ENCODE assay signal across 8 cellular contexts in the genomic region with DNA sequence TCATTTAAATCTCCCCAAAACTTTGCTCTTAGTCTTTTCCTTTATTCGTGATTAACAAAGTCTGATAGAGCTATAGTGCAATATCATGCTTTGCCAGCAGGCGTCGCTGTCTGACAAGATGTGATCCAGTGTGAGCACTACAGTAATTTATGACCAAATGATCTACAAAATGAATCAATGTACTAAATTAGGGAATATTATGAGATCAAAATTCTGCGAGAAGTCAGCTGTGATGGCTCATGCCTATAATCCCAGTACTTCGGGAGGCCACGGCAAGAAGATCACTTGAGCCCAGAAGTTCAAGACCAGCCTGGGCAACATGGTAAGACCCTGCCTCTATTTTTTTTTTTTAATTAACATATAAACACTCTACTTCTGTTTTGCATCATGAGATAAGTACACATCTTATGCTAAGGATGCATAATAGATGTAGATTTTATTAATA. TPM values are rescaled to one million over a fixed set of nuclear protein-coding genes. Genes with fewer than 3 reads are reported as not detected.
DNase-seq lines count a peak whose midpoint lies in the region; ATAC-seq, FAIRE-seq and TF ChIP-seq lines count a peak whose summit lies in the region.

No MANE protein-coding gene starts in this region.

- CTCF ChIA-PET in A673 (lab: Charles Lee) = interaction anchor here (0.7 to 2.2 kb wide), 6 partner anchors 10 to 272 kb away, joined by 3 to 12 read pairs (median 5); no protein-coding TSS in a partner anchor

- intact Hi-C loops in A673 (cut with micrococcal nuclease; ENCODE audit: unreplicated experiment) (loop anchor here (1.0 kb wide), 1 partner anchor 202 kb away; no protein-coding TSS in a partner anchor), heart right ventricle (cut with DNase I) (loop anchor here in 9 of 10 donors (1.0 to 10.0 kb wide), 9 partner anchors 163 to 288 kb away; no protein-coding TSS in a partner anchor)

- 41 to 46% methylated on average over 6 of the region's 6 CpGs for WGBS in heart right ventricle, 2 donors

- peaks cover 11% of the 10 kb centered on the region for H3K4me1 ChIP-seq in A673 (ENCODE audit: insufficient read depth, low read length, poor library complexity, severe bottlenecking)
- peaks cover 0 to 37% (median 26%) of the 10 kb centered on the region in 9 donors for H3K4me1 ChIP-seq in heart right ventricle

- POLR2A ChIA-PET in A673 (lab: Charles Lee; ENCODE audit: low non-redundant PET) = no interaction called here

- no peaks in the 10 kb centered on the region for H3K27me3 ChIP-seq in A673 (replicated peaks; ENCODE audit: insufficient read depth, low read depth, low read length, poor library complexity)
- H3K27me3 ChIP-seq in heart right ventricle = peaks cover 0 to under 1% (median 0%) of the 10 kb centered on the region in 7 donors

- peaks cover 15% of the 10 kb centered on the region for H3K9me3 ChIP-seq in A673 (ENCODE audit: low read depth, low read length, poor library complexity, severe bottlenecking)
- H3K9me3 ChIP-seq in heart right ventricle = peaks cover 0 to 53% (median 28%) of the 10 kb centered on the region in 11 donors

- H3K4me3 ChIP-seq in A673 (ENCODE audit: low read depth, low read length, poor library complexity, severe bottlenecking) (no peak overlapping the region), heart right ventricle (no peak overlapping the region)

- DNase-seq in A673 (ENCODE audit: low spot score) (peak; percentile 78), GM12891 (ENCODE audit: insufficient read length, low spot score) (no peak), SHP77 treated with DMSO at 0.1 percent for 48 hours (lab: John Stamatoyannopoulos, UW) (peak; percentile 20), heart right ventricle (peak; percentile 67), GM19240 (ENCODE audit: insufficient read length, low spot score) (no peak)
- peak; percentile 70 for DNase-seq in activated effector memory CD4-positive, alpha-beta T cell treated with Interleukin-2 at 50 U/mL for 16 hours
- peak; percentile 61 to 82 for DNase-seq in stimulated activated CD4-positive, alpha-beta T cell treated with anti-CD3 and anti-CD28 coated beads, Interleukin-15, amount 100 ng/mL, for 48 hours (ENCODE audit: low read depth in 2 of 2)

- ATAC-seq in heart right ventricle (no peak), HG02588 (IDR thresholded peaks at IDR 0.05; ENCODE audit: unreplicated experiment) (no peak)

- H3K36me3 ChIP-seq in A673 (ENCODE audit: insufficient read depth, low read length, poor library complexity, severe bottlenecking) (no peaks in the 10 kb centered on the region), heart right ventricle (no peaks in the 10 kb centered on the region)

- FAIRE-seq in GM12891 (lab: Jason Lieb, UNC) = peak; percentile 96

- no TSS peak for BruUV-seq in A673 (replicated peaks; lab: Mats Ljungman, UMichigan)

- H3K27ac ChIP-seq in A673 (ENCODE audit: low read depth, low read length, poor library complexity, severe bottlenecking) = no peak overlapping the region
- H3K27ac ChIP-seq in heart right ventricle = peak overlapping the region in 3 of 10 donors; percentile 21 to 81 (median 75)

- TF ChIP-seq CTCF in A673 (conservative IDR thresholded peaks at IDR 0.05; ENCODE audit: low read depth, low read length) = peak; percentile 90
- TF ChIP-seq CTCF in heart right ventricle (IDR thresholded peaks at IDR 0.05) = peak; percentile 85 to 94 (median 90)

- TF ChIP-seq POLR2A in GM12891 (IDR thresholded peaks at IDR 0.05; ENCODE audit: low read depth, low read length) = no peak

TF ChIP-seq in GM12891, 5 proteins besides CTCF, POLR2A, EP300 and RAD21:
- TF ChIP-seq POU2F2 (IDR thresholded peaks at IDR 0.05; ENCODE audit: low read depth, low read length) (no peak), POLR2AphosphoS5 (IDR thresholded peaks at IDR 0.05; ENCODE audit: low read depth, low read length) (no peak), SPI1 (IDR thresholded peaks at IDR 0.05; ENCODE audit: low read depth, low read length) (no peak), PAX5 (IDR thresholded peaks at IDR 0.05; ENCODE audit: insufficient read depth, low read length, severe bottlenecking) (no peak), TAF1 (IDR thresholded peaks at IDR 0.05; ENCODE audit: low read depth, low read length) (no peak)

RNA-seq across cellular contexts. Expression of a gene that starts 3.6 kb away (rescaled TPM):
- total RNA-seq in A673 (2021) = 7.5 and 11.8 TPM in 2 replicates
- 0.55 TPM for polyA plus RNA-seq in GM12891 (2012; ENCODE audit: low read depth, missing spikeins)
- total RNA-seq in heart right ventricle = 10 to 100 TPM in 3 of 10 donors, 1 to 10 TPM in 7; 5.5 to 16.5 (median 9.4) TPM
- 1 to 10 TPM; 6.7 to 7.5 TPM for polyA plus RNA-seq in heart right ventricle

RNA-seq across cellular contexts. Expression of a gene that starts 54.5 kb away (rescaled TPM):
- total RNA-seq in A673 (2021) (6.2 and 10.6 TPM in 2 replicates), heart right ventricle (10 to 100 TPM; 22.3 to 45.0 (median 29.3) TPM)
- polyA plus RNA-seq in GM12891 (2012; ENCODE audit: low read depth, missing spikeins) = 8.7 TPM
- 10 to 100 TPM in 1 of 2 donors, 1 to 10 TPM in 1; 5.7 to 17.1 TPM for polyA plus RNA-seq in heart right ventricle

Comparison
In these comparisons a context has a peak if more than half of its experiments do, and no peak if none do; other contexts are left out.
1. DNase-seq: peak in A673 (single experiment), SHP77 treated with DMSO at 0.1 percent for 48 hours (single experiment), activated effector memory CD4-positive, alpha-beta T cell treated with Interleukin-2 at 50 U/mL for 16 hours (single experiment), heart right ventricle (2 of 2) and stimulated activated CD4-positive, alpha-beta T cell treated with anti-CD3 and anti-CD28 coated beads, Interleukin-15, amount 100 ng/mL, for 48 hours (2 of 2); none in GM12891 (single experiment) and GM19240 (single experiment).